Comparison of ENCODE assay signal across 17 cellular contexts in genomic region chr2:234679151-234679765, GRCh38.
DNase-seq lines count a peak whose midpoint lies in the region; ATAC-seq and TF ChIP-seq lines count a peak whose summit lies in the region.
"Had no signal": no experiment of that assay in that cellular context is flagged by ENCODE, and none has a peak within 500 bp of the region (broad histone marks: within the 10 kb centered on the region; RNA-seq: fewer than 3 reads in every experiment).

No MANE protein-coding gene starts in this region.

- H3K9ac ChIP-seq in smooth muscle cell (ENCODE audit: low read depth) = peak overlapping the region; percentile 62
- H3K9ac ChIP-seq: BLaER1 had no signal

- WGBS in smooth muscle cell (ENCODE audit: low lambda C conversion rate) = 57% methylated on average over 13 of the region's 13 CpGs

- no peak overlapping the region for H3K4me3 ChIP-seq in ascending aorta
- H3K4me3 ChIP-seq in smooth muscle cell = no peak overlapping the region
- H3K4me3 ChIP-seq: BLaER1, GM12878, upper lobe of right lung had no signal

- no peak overlapping the region for H2AFZ ChIP-seq in smooth muscle cell (ENCODE audit: low read depth)

- peaks cover 26% of the 10 kb centered on the region for H3F3A ChIP-seq in smooth muscle cell (ENCODE audit: low read depth)

- H3K27ac ChIP-seq in ascending aorta = peak overlapping the region; percentile 72 to 79
- peak overlapping the region; percentile 91 for H3K27ac ChIP-seq in smooth muscle cell (ENCODE audit: low read depth)
- H3K27ac ChIP-seq: BLaER1, upper lobe of right lung had no signal

- intact Hi-C loops in ascending aorta (cut with DNase I) = no loop called here

- H3K4me1 ChIP-seq in ascending aorta = peaks cover 0 to 15% of the 10 kb centered on the region in 2 donors
- peaks cover 66% of the 10 kb centered on the region for H3K4me1 ChIP-seq in smooth muscle cell (ENCODE audit: low read depth)

- H3K79me2 ChIP-seq in smooth muscle cell (ENCODE audit: low read depth) = no peaks in the 10 kb centered on the region

- no peaks in the 10 kb centered on the region for H3K9me3 ChIP-seq in ascending aorta
- H3K9me3 ChIP-seq in smooth muscle cell (replicated peaks; ENCODE audit: low read depth) = no peaks in the 10 kb centered on the region
- H3K9me3 ChIP-seq: BLaER1, upper lobe of right lung had no signal

- H3K27me3 ChIP-seq in ascending aorta (no peaks in the 10 kb centered on the region), smooth muscle cell (ENCODE audit: low read depth) (no peaks in the 10 kb centered on the region)
- H3K27me3 ChIP-seq: BLaER1, upper lobe of right lung had no signal

- no peak for ATAC-seq in GM19397 (IDR thresholded peaks at IDR 0.05; ENCODE audit: unreplicated experiment)
- no peak for ATAC-seq in HG02885 (IDR thresholded peaks at IDR 0.05; ENCODE audit: poor library complexity, unreplicated experiment)
- ATAC-seq in GM21390 (IDR thresholded peaks at IDR 0.05; ENCODE audit: unreplicated experiment) = no peak
- ATAC-seq in HG03095 (IDR thresholded peaks at IDR 0.05; ENCODE audit: unreplicated experiment) = no peak
- ATAC-seq: GM12878 had no signal

- H3K4me2 ChIP-seq in smooth muscle cell = peak overlapping the region; percentile 78
- H3K4me2 ChIP-seq: BLaER1 had no signal

- DNase-seq in HCEC 1CT = peak; percentile 64
- no peak for DNase-seq in ascending aorta (ENCODE audit: low spot score in 2 of 2)
- DNase-seq in iris pigment epithelial cell (ENCODE audit: low read depth) = peak; percentile 56
- no peak for DNase-seq in smooth muscle cell (lab: John Stamatoyannopoulos, UW; ENCODE audit: unreplicated experiment)
- DNase-seq: activated CD4-positive, alpha-beta T cell treated with anti-CD3 and anti-CD28 coated beads, Interleukin-2, amount 50 U/mL, for 1 hour; DND-41; effector CD8-positive, alpha-beta T cell; NCI-H1694 treated with DMSO at 0.1 percent for 48 hours; NCI-H748 treated with DMSO at 0.1 percent for 48 hours; RPMI8226; upper lobe of right lung had no signal

- no peaks in the 10 kb centered on the region for H3K36me3 ChIP-seq in ascending aorta
- H3K36me3 ChIP-seq in smooth muscle cell (ENCODE audit: low read depth) = no peaks in the 10 kb centered on the region
- H3K36me3 ChIP-seq: BLaER1, upper lobe of right lung had no signal

- no peak for TF ChIP-seq CTCF in ascending aorta (IDR thresholded peaks at IDR 0.05)
- TF ChIP-seq CTCF in smooth muscle cell (IDR thresholded peaks at IDR 0.05; ENCODE audit: borderline replicate concordance, insufficient read depth, poor library complexity, severe bottlenecking) = no peak

- no peaks in the 10 kb centered on the region for H4K20me1 ChIP-seq in smooth muscle cell (ENCODE audit: low read depth)
- H4K20me1 ChIP-seq: BLaER1 had no signal

Comparison
In these comparisons a context has a peak if more than half of its experiments do, and no peak if none do; other contexts are left out.
1. DNase-seq: peak in HCEC 1CT (single experiment) and iris pigment epithelial cell (single experiment); none in ascending aorta (0 of 2) and smooth muscle cell (single experiment).